ENCODE assay signal across 1 cellular context in genomic region chr12:49232940-49233841, GRCh38.
TF ChIP-seq lines count a peak whose summit lies in the region.

No MANE protein-coding gene starts in this region.

TF ChIP-seq in GM23338, 12 proteins besides CTCF, POLR2A, EP300 and RAD21 (continued from another document):
- no peak for TF ChIP-seq ZNF462 (CRISPR knock-in tag; IDR thresholded peaks at IDR 0.05)
- no peak for TF ChIP-seq EZH2phosphoT487 (IDR thresholded peaks at IDR 0.05; ENCODE audit: unreplicated experiment)
- TF ChIP-seq ETS1 (IDR thresholded peaks at IDR 0.05) = no peak
- no peak for TF ChIP-seq STAT1 (IDR thresholded peaks at IDR 0.05; ENCODE audit: unreplicated experiment)
- TF ChIP-seq ZNF331 (CRISPR knock-in tag; IDR thresholded peaks at IDR 0.05; ENCODE audit: low read depth) = no peak
- no peak for TF ChIP-seq ZNF114 (CRISPR knock-in tag; IDR thresholded peaks at IDR 0.05)
- no peak for TF ChIP-seq NANOG (IDR thresholded peaks at IDR 0.05; ENCODE audit: borderline replicate concordance)
TF ChIP-seq in GM23338: peak in this region for 0.
